Comparison of ENCODE assay signal across 1 cellular context in genomic region chr6:166366921-166367320, GRCh38.
TF ChIP-seq lines count a peak whose summit lies in the region.

No MANE protein-coding gene starts in this region.

TF ChIP-seq in HepG2, 621 proteins besides CTCF, POLR2A, EP300 and RAD21:
- TF ChIP-seq ZNF576 (CRISPR knock-in tag; IDR thresholded peaks at IDR 0.05) (no peak), ZNF275 (CRISPR knock-in tag; IDR thresholded peaks at IDR 0.05; ENCODE audit: borderline replicate concordance) (no peak), THAP11 (CRISPR knock-in tag; IDR thresholded peaks at IDR 0.05) (no peak), CBFB (CRISPR knock-in tag; IDR thresholded peaks at IDR 0.05) (no peak), TSC22D2 (CRISPR knock-in tag; IDR thresholded peaks at IDR 0.05; ENCODE audit: borderline replicate concordance) (no peak), HCFC1 (IDR thresholded peaks at IDR 0.05; ENCODE audit: low read depth, low read length) (no peak), ZFP1 (CRISPR knock-in tag; IDR thresholded peaks at IDR 0.05) (no peak), ZHX1 (CRISPR knock-in tag; IDR thresholded peaks at IDR 0.05; ENCODE audit: low read depth) (no peak), ZNF704 (CRISPR knock-in tag; IDR thresholded peaks at IDR 0.05; ENCODE audit: borderline replicate concordance) (no peak)
- TF ChIP-seq, protein P1, sequence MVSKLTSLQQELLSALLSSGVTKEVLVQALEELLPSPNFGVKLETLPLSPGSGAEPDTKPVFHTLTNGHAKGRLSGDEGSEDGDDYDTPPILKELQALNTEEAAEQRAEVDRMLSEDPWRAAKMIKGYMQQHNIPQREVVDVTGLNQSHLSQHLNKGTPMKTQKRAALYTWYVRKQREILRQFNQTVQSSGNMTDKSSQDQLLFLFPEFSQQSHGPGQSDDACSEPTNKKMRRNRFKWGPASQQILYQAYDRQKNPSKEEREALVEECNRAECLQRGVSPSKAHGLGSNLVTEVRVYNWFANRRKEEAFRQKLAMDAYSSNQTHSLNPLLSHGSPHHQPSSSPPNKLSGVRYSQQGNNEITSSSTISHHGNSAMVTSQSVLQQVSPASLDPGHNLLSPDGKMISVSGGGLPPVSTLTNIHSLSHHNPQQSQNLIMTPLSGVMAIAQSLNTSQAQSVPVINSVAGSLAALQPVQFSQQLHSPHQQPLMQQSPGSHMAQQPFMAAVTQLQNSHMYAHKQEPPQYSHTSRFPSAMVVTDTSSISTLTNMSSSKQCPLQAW (CRISPR knock-in tag; IDR thresholded peaks at IDR 0.05): no peak
